In genomic region chr4:103400405-103400804, GRCh38 we compare ENCODE assay signal across 13 cellular contexts.
DNase-seq lines count a peak whose midpoint lies in the region; ATAC-seq, FAIRE-seq and TF ChIP-seq lines count a peak whose summit lies in the region.
"Had no signal": no experiment of that assay in that cellular context is flagged by ENCODE, and none has a peak within 500 bp of the region (broad histone marks: within the 10 kb centered on the region; RNA-seq: fewer than 3 reads in every experiment).

No MANE protein-coding gene starts in this region.

- no peak for TF ChIP-seq POLR2A in GM12878 (IDR thresholded peaks at IDR 0.05; ENCODE audit: low read depth, low read length)

- intact Hi-C loops in GM12878 (cut with micrococcal nuclease; ENCODE audit: unreplicated experiment): no loop called here

- H3K4me3 ChIP-seq in GM12878: no peak overlapping the region
- H3K4me3 ChIP-seq: mucosa of descending colon, tibial nerve had no signal

- H3K27ac ChIP-seq in GM12878 (ENCODE audit: control insufficient read depth, insufficient read depth): no peak overlapping the region
- H3K27ac ChIP-seq: tibial nerve had no signal

- SMC1A ChIA-PET in GM12878 (lab: Charles Lee; ENCODE audit: uncharacterized antibody, unreplicated experiment): interaction anchor here (1.0 kb wide), 1 partner anchor 153 kb away, joined by 3 read pairs; no protein-coding TSS in a partner anchor

- no peaks in the 10 kb centered on the region for H3K79me2 ChIP-seq in GM12878 (ENCODE audit: control insufficient read depth, insufficient read depth, low read length)

- H3K4me1 ChIP-seq in GM12878 (ENCODE audit: control insufficient read depth, insufficient read depth, low read length): no peaks in the 10 kb centered on the region
- H3K4me1 ChIP-seq: tibial nerve had no signal

- no peak overlapping the region for H3K4me3 Mint-ChIP-seq in WTC11
- no peak overlapping the region for H3K4me3 Mint-ChIP-seq in immature natural killer cell
- H3K4me3 Mint-ChIP-seq: activated naive CD4-positive, alpha-beta T cell treated with anti-CD3 and anti-CD28 coated beads, Interleukin-2, amount 50 U/mL, for 24 hours had no signal

- CTCF ChIA-PET in GM12878 (lab: Yijun Ruan, JAX) (no interaction called here), WTC11 (lab: Charles Lee) (no interaction called here)

- DNase-seq in DMS53 treated with DMSO at 0.1 percent for 48 hours (lab: John Stamatoyannopoulos, UW; ENCODE audit: unreplicated experiment): peak; percentile 32
- peak; percentile 12 for DNase-seq in GM12878 (ENCODE audit: low read depth, low spot score)
- DNase-seq in GM03348 (ENCODE audit: low spot score): no peak
- no peak for DNase-seq in stimulated activated CD4-positive, alpha-beta T cell treated with anti-CD3 and anti-CD28 coated beads, Interleukin-12 subunit alpha, Interleukin-12 subunit beta, amount 100 ng/mL, for 4 hours
- DNase-seq in WTC11 (ENCODE audit: low spot score): no peak
- no peak for DNase-seq in immature natural killer cell
- DNase-seq: activated CD4-positive, CD25-positive, alpha-beta regulatory T cell; IMR-90; mucosa of descending colon had no signal

- TF ChIP-seq CTCF in GM12878 (IDR thresholded peaks at IDR 0.05 in 2 of 3, conservative IDR thresholded peaks at IDR 0.05 in 1 of 3; ENCODE audit: control insufficient read depth in 2 of 3, extremely low read depth in 1 of 3, insufficient read depth in 1 of 3, low read depth in 3 of 3, low read length in 3 of 3): no peak
- no peak for TF ChIP-seq CTCF in WTC11 (IDR thresholded peaks at IDR 0.05)

- no peak for FAIRE-seq in GM12878 (lab: Jason Lieb, UNC)

- H3K27ac Mint-ChIP-seq in WTC11 (no peak overlapping the region), immature natural killer cell (no peak overlapping the region)
- H3K27ac Mint-ChIP-seq: activated naive CD4-positive, alpha-beta T cell treated with anti-CD3 and anti-CD28 coated beads, Interleukin-2, amount 50 U/mL, for 24 hours had no signal

- peak; percentile 78 for ATAC-seq in GM21529 (IDR thresholded peaks at IDR 0.05; ENCODE audit: unreplicated experiment)
- ATAC-seq in HG03342 (IDR thresholded peaks at IDR 0.05; ENCODE audit: unreplicated experiment): peak; percentile 88
- ATAC-seq in GM12878: peak; percentile 44; the same call in 1 of the 3 replicates
- ATAC-seq in WTC11: no peak
- ATAC-seq: mucosa of descending colon had no signal

- TF ChIP-seq RAD21 in GM12878 (IDR thresholded peaks at IDR 0.05; ENCODE audit: insufficient read depth, low read depth, low read length): no peak

- RAD21 ChIA-PET in GM12878 (lab: Charles Lee; ENCODE audit: unreplicated experiment): no interaction called here

- no peaks in the 10 kb centered on the region for H3K36me3 ChIP-seq in GM12878 (ENCODE audit: control insufficient read depth in 2 of 2, insufficient read depth in 2 of 2, low read length in 1 of 2)
- H3K36me3 ChIP-seq: tibial nerve had no signal

- POLR2A ChIA-PET in GM12878 (lab: Charles Lee) (no interaction called here), WTC11 (lab: Charles Lee) (no interaction called here)

- no TSS peak for BruUV-seq in GM12878 (replicated peaks; lab: Mats Ljungman, UMichigan)

- H3K9ac ChIP-seq in GM12878 (ENCODE audit: control insufficient read depth, insufficient read depth, low read length): no peak overlapping the region

- in situ Hi-C loops in GM12878 (cut with MboI): no loop called here

- H3K9me3 ChIP-seq in GM12878 (replicated peaks; ENCODE audit: control insufficient read depth, insufficient read depth, low read length): no peaks in the 10 kb centered on the region
- H3K9me3 ChIP-seq: mucosa of descending colon, tibial nerve had no signal

- no peaks in the 10 kb centered on the region for H3K27me3 ChIP-seq in GM12878 (replicated peaks in 1 of 2; ENCODE audit: control insufficient read depth in 2 of 2, insufficient read depth in 2 of 2, low read length in 1 of 2)
- H3K27me3 ChIP-seq: tibial nerve had no signal

- H3K9me3 Mint-ChIP-seq in WTC11 (no peaks in the 10 kb centered on the region), immature natural killer cell (peaks cover 0 to 4% (median under 1%) of the 10 kb centered on the region in 6 donors)
- H3K9me3 Mint-ChIP-seq: activated naive CD4-positive, alpha-beta T cell treated with anti-CD3 and anti-CD28 coated beads, Interleukin-2, amount 50 U/mL, for 24 hours had no signal

- H3K4me1 Mint-ChIP-seq in WTC11: peaks cover 11% of the 10 kb centered on the region
- no peaks in the 10 kb centered on the region for H3K4me1 Mint-ChIP-seq in immature natural killer cell
- H3K4me1 Mint-ChIP-seq: activated naive CD4-positive, alpha-beta T cell treated with anti-CD3 and anti-CD28 coated beads, Interleukin-2, amount 50 U/mL, for 24 hours had no signal

- no peaks in the 10 kb centered on the region for H4K20me1 ChIP-seq in GM12878 (ENCODE audit: control insufficient read depth, insufficient read depth)

- H3K36me3 Mint-ChIP-seq in WTC11: no peaks in the 10 kb centered on the region
- no peaks in the 10 kb centered on the region for H3K36me3 Mint-ChIP-seq in immature natural killer cell
- H3K36me3 Mint-ChIP-seq: activated naive CD4-positive, alpha-beta T cell treated with anti-CD3 and anti-CD28 coated beads, Interleukin-2, amount 50 U/mL, for 24 hours had no signal

- no peaks in the 10 kb centered on the region for H3K27me3 Mint-ChIP-seq in WTC11 (ENCODE audit: low read depth)
- no peaks in the 10 kb centered on the region for H3K27me3 Mint-ChIP-seq in immature natural killer cell (ENCODE audit: low read depth in 3 of 3)
- H3K27me3 Mint-ChIP-seq: activated naive CD4-positive, alpha-beta T cell treated with anti-CD3 and anti-CD28 coated beads, Interleukin-2, amount 50 U/mL, for 24 hours had no signal

- no peak for TF ChIP-seq EP300 in GM12878 (IDR thresholded peaks at IDR 0.05; ENCODE audit: borderline replicate concordance in 1 of 2, control insufficient read depth in 1 of 2, low read depth in 2 of 2, low read length in 2 of 2)

- no peak overlapping the region for H3K4me2 ChIP-seq in GM12878 (ENCODE audit: control insufficient read depth, insufficient read depth)

- H2AFZ ChIP-seq in GM12878 (ENCODE audit: control insufficient read depth, low read depth, low read length): no peak overlapping the region

- 0% methylated on average over 1 of the region's 1 CpG for WGBS in GM12878 (ENCODE audit: insufficient coverage, insufficient replicate concordance, low lambda C conversion rate, missing lambda C conversion rate)

TF ChIP-seq in GM12878, 131 proteins besides CTCF, POLR2A, EP300 and RAD21:
- no peak for TF ChIP-seq PML (IDR thresholded peaks at IDR 0.05; ENCODE audit: low read length)
- TF ChIP-seq MEF2B (IDR thresholded peaks at IDR 0.05; ENCODE audit: partially characterized antibody, poor library complexity, severe bottlenecking): peak; percentile 14
- TF ChIP-seq SPI1 (IDR thresholded peaks at IDR 0.05; ENCODE audit: borderline replicate concordance, insufficient read depth, low read depth, low read length): peak; percentile 61
- TF ChIP-seq MTA2 (IDR thresholded peaks at IDR 0.05; ENCODE audit: low read depth): peak; percentile 19; the same call in 1 of the 2 replicates
- TF ChIP-seq NR2C2 (IDR thresholded peaks at IDR 0.05; ENCODE audit: borderline replicate concordance, control insufficient read depth, insufficient read length, low read depth): no peak
- TF ChIP-seq SMAD1 (IDR thresholded peaks at IDR 0.05; ENCODE audit: low read depth, partially characterized antibody): no peak
- TF ChIP-seq USF2 (IDR thresholded peaks at IDR 0.05; ENCODE audit: borderline replicate concordance, low read depth, low read length): no peak
- TF ChIP-seq IKZF2 (IDR thresholded peaks at IDR 0.05): peak; percentile 49 to 59; a peak in 2 of 4 replicates
- TF ChIP-seq BHLHE40 (IDR thresholded peaks at IDR 0.05; ENCODE audit: borderline replicate concordance in 1 of 2, low read depth in 2 of 2, low read length in 1 of 2): no peak
- no peak for TF ChIP-seq FOXK2 (IDR thresholded peaks at IDR 0.05)

TF ChIP-seq in WTC11, 78 proteins besides CTCF, POLR2A, EP300 and RAD21 (continues in another document):
- TF ChIP-seq ZNF317 (CRISPR knock-in tag; IDR thresholded peaks at IDR 0.05; ENCODE audit: borderline replicate concordance, low read depth) (no peak), ZNF425 (CRISPR knock-in tag; conservative IDR thresholded peaks at IDR 0.05) (no peak), NR1H2 (CRISPR knock-in tag; IDR thresholded peaks at IDR 0.05) (no peak), ZNF263 (CRISPR knock-in tag; IDR thresholded peaks at IDR 0.05; ENCODE audit: low read depth) (no peak), NFYB (CRISPR knock-in tag; conservative IDR thresholded peaks at IDR 0.05; ENCODE audit: low read depth) (no peak)

Comparison
In these comparisons a context has a peak if more than half of its experiments do, and no peak if none do; other contexts are left out.
1. DNase-seq: peak in DMS53 treated with DMSO at 0.1 percent for 48 hours (single experiment) and GM12878 (single experiment); none in GM03348 (single experiment), stimulated activated CD4-positive, alpha-beta T cell treated with anti-CD3 and anti-CD28 coated beads, Interleukin-12 subunit alpha, Interleukin-12 subunit beta, amount 100 ng/mL, for 4 hours (single experiment), WTC11 (single experiment) and immature natural killer cell (0 of 3).